8 cellular contexts compared by ENCODE assay signal in the genomic region with DNA sequence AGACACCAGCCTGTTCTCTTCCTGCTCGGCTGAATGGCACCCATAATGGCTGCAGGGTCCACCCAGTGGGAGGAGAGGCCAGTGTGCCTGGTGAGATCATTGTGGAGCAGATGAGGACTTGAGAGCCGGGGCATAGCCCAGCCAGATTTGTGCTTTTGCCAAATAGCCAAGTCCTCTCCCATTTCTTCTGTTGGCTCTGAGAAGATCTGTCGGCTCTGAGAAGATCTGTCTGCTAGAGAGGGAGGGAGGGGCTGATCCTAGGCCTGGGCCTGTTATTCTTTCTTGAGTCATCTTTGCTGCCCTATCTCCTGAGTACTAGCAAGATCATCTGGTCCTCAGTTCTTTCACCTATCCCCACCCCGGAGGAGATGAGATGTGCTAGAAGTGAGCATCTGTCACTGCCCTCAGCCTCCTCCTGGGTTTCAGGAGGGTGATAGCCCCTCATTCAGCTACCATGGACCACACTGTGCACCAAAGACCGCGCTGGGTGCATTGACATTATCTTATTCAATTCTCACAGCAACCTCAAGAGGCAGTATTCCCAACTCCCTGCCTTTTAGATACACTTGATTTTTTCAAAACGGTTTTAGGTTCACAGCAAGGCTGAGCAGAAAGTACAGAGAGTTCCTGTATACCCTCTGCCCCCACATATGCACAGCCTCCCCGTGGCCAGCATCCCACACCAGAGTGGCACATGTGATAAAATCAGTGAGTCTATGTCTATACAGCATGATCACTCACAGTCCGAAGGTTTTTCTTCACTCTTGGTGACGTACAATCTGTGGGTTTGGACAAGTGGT.
DNase-seq lines count a peak whose midpoint lies in the region; ATAC-seq and TF ChIP-seq lines count a peak whose summit lies in the region.

No MANE protein-coding gene starts in this region.

- H3F3A ChIP-seq in GM23338 (replicated peaks; ENCODE audit: low read depth): no peaks in the 10 kb centered on the region

- no peaks in the 10 kb centered on the region for H3K9me2 ChIP-seq in GM23338 (ENCODE audit: insufficient read depth)

- POLR2A ChIA-PET in AG04450 (lab: Yijun Ruan, JAX) (interaction anchor here (0.7 to 2.1 kb wide), 2 partner anchors 476 to 501 kb away, joined by 3 to 7 read pairs; no protein-coding TSS in a partner anchor), RWPE1 (lab: Yijun Ruan, JAX; ENCODE audit: low non-redundant PET) (no interaction called here)

- no peaks in the 10 kb centered on the region for H3K79me2 ChIP-seq in GM23338 (replicated peaks; ENCODE audit: insufficient read depth)

- TF ChIP-seq CTCF in AG04450 (IDR thresholded peaks at IDR 0.05; ENCODE audit: low read depth, low read length) (peak; percentile 54), GM23338 (conservative IDR thresholded peaks at IDR 0.05; ENCODE audit: low read depth in 2 of 2) (peak; percentile 29 to 51; a peak in 3 of 4 replicates), uterus (IDR thresholded peaks at IDR 0.05) (peak in 1 of 4 experiments; percentile 28), RWPE1 (conservative IDR thresholded peaks at IDR 0.05; ENCODE audit: low read depth) (no peak)

- H3K4me3 ChIP-seq in AG04450 (ENCODE audit: low read depth, low read length) (no peak overlapping the region), GM23338 (no peak overlapping the region), uterus (no peak overlapping the region)

- peaks cover 6% of the 10 kb centered on the region for H3K27me3 Mint-ChIP-seq in GM23338 (ENCODE audit: insufficient read depth, low read depth, poor library complexity)
- no peaks in the 10 kb centered on the region for H3K27me3 Mint-ChIP-seq in activated T-helper 2 cell treated with anti-CD3 and anti-CD28 coated beads, Interferon-gamma antibody, Interleukin-2, Interleukin-4, amounts not matched to agents 10 μg/mL and 5 μg/mL and 100 μg/mL, durations not matched to agents 14 hours and 24 hours and 36 hours (ENCODE audit: low read depth)
- H3K27me3 Mint-ChIP-seq in stimulated activated memory B cell treated with anti-CD40 and anti-IgM and Interleukin-4, amounts not matched to agents 10 μg/mL and 1 μg/mL and 100 μg/mL, for 72 hours: no peaks in the 10 kb centered on the region

- H3K36me3 Mint-ChIP-seq in GM23338 (ENCODE audit: low read depth): peaks cover 10% of the 10 kb centered on the region; the same call in 2 of the 3 replicates
- H3K36me3 Mint-ChIP-seq in activated T-helper 2 cell treated with anti-CD3 and anti-CD28 coated beads, Interferon-gamma antibody, Interleukin-2, Interleukin-4, amounts not matched to agents 10 μg/mL and 5 μg/mL and 100 μg/mL, durations not matched to agents 14 hours and 24 hours and 36 hours (ENCODE audit: low read depth): no peaks in the 10 kb centered on the region
- H3K36me3 Mint-ChIP-seq in stimulated activated memory B cell treated with anti-CD40 and anti-IgM and Interleukin-4, amounts not matched to agents 10 μg/mL and 1 μg/mL and 100 μg/mL, for 72 hours: no peaks in the 10 kb centered on the region

- H3K4me3 Mint-ChIP-seq in GM23338: no peak overlapping the region
- no peak overlapping the region for H3K4me3 Mint-ChIP-seq in activated T-helper 2 cell treated with anti-CD3 and anti-CD28 coated beads, Interferon-gamma antibody, Interleukin-2, Interleukin-4, amounts not matched to agents 10 μg/mL and 5 μg/mL and 100 μg/mL, durations not matched to agents 14 hours and 24 hours and 36 hours (ENCODE audit: low read depth)
- no peak overlapping the region for H3K4me3 Mint-ChIP-seq in stimulated activated memory B cell treated with anti-CD40 and anti-IgM and Interleukin-4, amounts not matched to agents 10 μg/mL and 1 μg/mL and 100 μg/mL, for 72 hours

- intact Hi-C loops in activated T-helper 2 cell treated with anti-CD3 and anti-CD28 coated beads, Interferon-gamma antibody, Interleukin-2, Interleukin-4, amounts not matched to agents 10 μg/mL and 5 μg/mL and 100 μg/mL, durations not matched to agents 14 hours and 24 hours and 36 hours (cut with micrococcal nuclease): no loop called here
- intact Hi-C loops in uterus (cut with DNase I; ENCODE audit: low total_unique reads): loop anchor here (5.0 to 10.0 kb wide), 2 partner anchors 501 to 544 kb away; no protein-coding TSS in a partner anchor

- no peak overlapping the region for H2AFZ ChIP-seq in GM23338

- no peaks in the 10 kb centered on the region for H3K9me3 ChIP-seq in AG04450 (ENCODE audit: control insufficient read depth, insufficient read depth, low read length)
- H3K9me3 ChIP-seq in uterus: no peaks in the 10 kb centered on the region

- ATAC-seq in GM23338: peak; percentile 24
- no peak for ATAC-seq in stimulated activated memory B cell treated with anti-CD40 and anti-IgM and Interleukin-4, amounts not matched to agents 10 μg/mL and 1 μg/mL and 100 μg/mL, for 72 hours

- H3K9me3 Mint-ChIP-seq in GM23338: peaks cover 18% of the 10 kb centered on the region
- H3K9me3 Mint-ChIP-seq in activated T-helper 2 cell treated with anti-CD3 and anti-CD28 coated beads, Interferon-gamma antibody, Interleukin-2, Interleukin-4, amounts not matched to agents 10 μg/mL and 5 μg/mL and 100 μg/mL, durations not matched to agents 14 hours and 24 hours and 36 hours: no peaks in the 10 kb centered on the region
- H3K9me3 Mint-ChIP-seq in stimulated activated memory B cell treated with anti-CD40 and anti-IgM and Interleukin-4, amounts not matched to agents 10 μg/mL and 1 μg/mL and 100 μg/mL, for 72 hours: no peaks in the 10 kb centered on the region

- no peak for DNase-seq in AG04450 (ENCODE audit: low read depth, low spot score)
- DNase-seq in GM23338 (ENCODE audit: low spot score): peak; percentile 54
- peak; percentile 6 for DNase-seq in activated T-helper 2 cell treated with anti-CD3 and anti-CD28 coated beads, Interferon-gamma antibody, Interleukin-2, Interleukin-4, amounts not matched to agents 10 μg/mL and 5 μg/mL and 100 μg/mL, durations not matched to agents 14 hours and 24 hours and 36 hours (ENCODE audit: low spot score)
- peak; percentile 75 for DNase-seq in hepatic stellate cell (ENCODE audit: low spot score)
- no peak for DNase-seq in NK-92 treated with Interleukin-12 subunit alpha and Interleukin-12 subunit beta, amount 100 ng/mL, for 24 hours (lab: John Stamatoyannopoulos, UW)
- DNase-seq in uterus: no peak
- no peak for DNase-seq in RWPE1 (ENCODE audit: low spot score)

- no peaks in the 10 kb centered on the region for H3K4me1 Mint-ChIP-seq in GM23338
- H3K4me1 Mint-ChIP-seq in activated T-helper 2 cell treated with anti-CD3 and anti-CD28 coated beads, Interferon-gamma antibody, Interleukin-2, Interleukin-4, amounts not matched to agents 10 μg/mL and 5 μg/mL and 100 μg/mL, durations not matched to agents 14 hours and 24 hours and 36 hours (ENCODE audit: low read depth): peaks cover under 1% of the 10 kb centered on the region
- peaks cover 10% of the 10 kb centered on the region for H3K4me1 Mint-ChIP-seq in stimulated activated memory B cell treated with anti-CD40 and anti-IgM and Interleukin-4, amounts not matched to agents 10 μg/mL and 1 μg/mL and 100 μg/mL, for 72 hours

- H3K27me3 ChIP-seq in AG04450 (ENCODE audit: control insufficient read depth, insufficient read depth, low read length) (no peaks in the 10 kb centered on the region), GM23338 (ENCODE audit: insufficient read depth) (no peaks in the 10 kb centered on the region), uterus (no peaks in the 10 kb centered on the region)

- H4K20me1 ChIP-seq in GM23338 (replicated peaks; ENCODE audit: insufficient read depth): no peaks in the 10 kb centered on the region

- no peak overlapping the region for H3K4me2 ChIP-seq in GM23338

- no peak for TF ChIP-seq POLR2A in uterus (IDR thresholded peaks at IDR 0.05)

- H3K27ac ChIP-seq in AG04450 (ENCODE audit: low read depth, low read length): no peak overlapping the region
- no peak overlapping the region for H3K27ac ChIP-seq in GM23338 (ENCODE audit: low read depth)
- no peak overlapping the region for H3K27ac ChIP-seq in uterus
- no peak overlapping the region for H3K27ac ChIP-seq in RWPE1

- H3K36me3 ChIP-seq in GM23338 (ENCODE audit: insufficient read depth) (no peaks in the 10 kb centered on the region), uterus (no peaks in the 10 kb centered on the region)

- H3K27ac Mint-ChIP-seq in GM23338: no peak overlapping the region
- H3K27ac Mint-ChIP-seq in activated T-helper 2 cell treated with anti-CD3 and anti-CD28 coated beads, Interferon-gamma antibody, Interleukin-2, Interleukin-4, amounts not matched to agents 10 μg/mL and 5 μg/mL and 100 μg/mL, durations not matched to agents 14 hours and 24 hours and 36 hours: no peak overlapping the region
- no peak overlapping the region for H3K27ac Mint-ChIP-seq in stimulated activated memory B cell treated with anti-CD40 and anti-IgM and Interleukin-4, amounts not matched to agents 10 μg/mL and 1 μg/mL and 100 μg/mL, for 72 hours

- no peaks in the 10 kb centered on the region for H3K4me1 ChIP-seq in GM23338 (ENCODE audit: insufficient read depth)
- no peaks in the 10 kb centered on the region for H3K4me1 ChIP-seq in uterus

- CTCF ChIA-PET in AG04450 (lab: Charles Lee) (interaction anchor here (0.5 to 12.5 kb wide), 13 partner anchors 11 to 814 kb away, joined by 3 to 623 read pairs (median 4); partner anchors contain the start of gene LCLAT1), RWPE1 (lab: Yijun Ruan, JAX) (interaction anchor here (0.6 to 3.9 kb wide), 2 partner anchors 543 to 549 kb away, joined by 4 to 40 read pairs; no protein-coding TSS in a partner anchor)

TF ChIP-seq in GM23338, 12 proteins besides CTCF, POLR2A, EP300 and RAD21:
- TF ChIP-seq NANOG (IDR thresholded peaks at IDR 0.05; ENCODE audit: borderline replicate concordance): no peak
- no peak for TF ChIP-seq CREB1 (CRISPR knock-in tag; IDR thresholded peaks at IDR 0.05; ENCODE audit: low read depth)
- peak; percentile 46; the same call in 1 of the 2 replicates for TF ChIP-seq ZNF331 (CRISPR knock-in tag; IDR thresholded peaks at IDR 0.05; ENCODE audit: low read depth)

Comparison
In these comparisons a context has a peak if more than half of its experiments do, and no peak if none do; other contexts are left out.
1. DNase-seq: peak in GM23338 (single experiment), activated T-helper 2 cell treated with anti-CD3 and anti-CD28 coated beads, Interferon-gamma antibody, Interleukin-2, Interleukin-4, amounts not matched to agents 10 μg/mL and 5 μg/mL and 100 μg/mL, durations not matched to agents 14 hours and 24 hours and 36 hours (single experiment) and hepatic stellate cell (single experiment); none in AG04450 (single experiment), NK-92 treated with Interleukin-12 subunit alpha and Interleukin-12 subunit beta, amount 100 ng/mL, for 24 hours (single experiment), uterus (0 of 2) and RWPE1 (single experiment).